ENCODE assay signal across 8 cellular contexts in the genomic region with DNA sequence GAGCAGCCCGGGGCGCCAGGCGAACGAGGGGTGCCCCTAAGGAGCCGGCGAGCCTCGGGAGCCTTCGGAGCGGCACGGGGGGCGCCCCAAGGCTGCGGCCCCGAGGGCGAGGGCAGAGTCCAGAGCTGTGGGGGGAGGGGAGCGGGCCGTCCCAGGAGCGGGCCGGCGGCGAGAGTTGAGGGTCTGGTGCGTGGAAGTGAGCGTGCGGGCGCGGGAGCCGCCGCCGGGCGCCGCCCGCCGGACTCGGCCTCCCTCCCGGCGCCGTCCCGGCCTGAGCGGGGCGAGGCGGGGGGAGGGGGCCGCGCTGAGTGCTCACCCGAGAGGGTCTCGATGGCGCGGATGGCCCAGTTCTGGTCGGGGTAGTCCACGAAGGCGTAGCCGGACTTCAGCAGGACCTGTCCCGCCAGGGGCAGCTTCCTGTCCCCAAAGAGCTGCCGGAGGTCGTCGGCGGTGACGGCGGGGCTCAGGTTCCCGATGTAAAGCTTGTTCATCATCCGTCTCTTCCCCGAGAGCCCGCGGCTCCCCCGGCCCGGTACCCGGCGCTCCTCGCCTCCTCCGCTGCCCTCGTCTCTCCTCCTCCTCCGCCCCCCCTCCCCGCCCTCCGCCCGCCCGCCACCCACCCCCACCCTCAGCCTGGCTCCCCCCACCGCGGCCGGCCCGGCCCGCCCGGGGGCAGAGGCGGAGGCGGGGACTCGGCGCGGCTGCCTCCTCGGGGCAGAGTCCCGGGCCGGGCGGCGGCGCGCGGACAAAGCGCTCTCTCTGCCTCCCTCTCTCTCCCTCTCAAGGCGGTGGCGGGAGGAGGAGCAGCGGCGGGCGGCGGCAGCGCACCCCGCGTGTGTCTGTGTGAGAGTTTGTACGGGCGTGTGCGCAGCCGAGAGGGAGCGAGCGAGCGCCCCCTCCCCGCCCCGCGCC. TPM values are rescaled to one million over a fixed set of nuclear protein-coding genes. Genes with fewer than 3 reads are reported as not detected.
DNase-seq lines count a peak whose midpoint lies in the region; ATAC-seq and TF ChIP-seq lines count a peak whose summit lies in the region.

A gene (minus strand): TSS at position 576 of the 912 bp plus-strand sequence. CDS start 82 bp downstream, at position 494.

- H3K27ac ChIP-seq in MM.1S (ENCODE audit: low read length) (peak within 1 kb of the TSS; percentile 32; the same call in 1 of the 2 replicates), left lung (peak within 1 kb of the TSS; percentile 79 to 90)

- H3K4me3 ChIP-seq in MM.1S (ENCODE audit: low read length) = peak within 1 kb of the TSS; percentile 93
- H3K4me3 ChIP-seq in left lung = peak within 1 kb of the TSS; percentile 71 to 75

- no peaks in the 10 kb centered on the region for H3K9me2 ChIP-seq in MM.1S (replicated peaks; ENCODE audit: insufficient read depth, low read length)

- intact Hi-C loops in left lung (cut with DNase I) = no loop called here

- TF ChIP-seq CTCF in MM.1S (IDR thresholded peaks at IDR 0.05; ENCODE audit: low read length) (no peak), left lung (IDR thresholded peaks at IDR 0.05) (peak in 1 of 2 donors; percentile 18)

- no peaks in the 10 kb centered on the region for H4K20me1 ChIP-seq in MM.1S (ENCODE audit: insufficient read depth, low read length)

- H3K9me3 ChIP-seq in MM.1S (replicated peaks; ENCODE audit: insufficient read depth, low read length) (no peaks in the 10 kb centered on the region), left lung (no peaks in the 10 kb centered on the region)

- peaks cover 40% of the 10 kb centered on the region for H3K79me2 ChIP-seq in MM.1S (ENCODE audit: low read length)

- H3K27me3 ChIP-seq in MM.1S (replicated peaks; ENCODE audit: insufficient read depth, low read length) (no peaks in the 10 kb centered on the region), left lung (peaks cover 0 to 58% of the 10 kb centered on the region in 2 donors)

- H3K4me1 ChIP-seq in MM.1S (ENCODE audit: low read length) = no peaks in the 10 kb centered on the region
- peaks cover 0 to 27% of the 10 kb centered on the region in 2 donors for H3K4me1 ChIP-seq in left lung

- ATAC-seq in GM21576 (IDR thresholded peaks at IDR 0.05; ENCODE audit: unreplicated experiment) (peak; percentile 48), left lung (peak; percentile 81), HG03565 (IDR thresholded peaks at IDR 0.05; ENCODE audit: unreplicated experiment) (no peak)
- peak; percentile 70 to 74 for ATAC-seq in activated CD4-positive, CD25-positive, alpha-beta regulatory T cell treated with anti-CD3 and anti-CD28 coated beads, Interleukin-2, amount 50 U/mL, for 24 hours

- peak within 1 kb of the TSS; percentile 64 for H3K9ac ChIP-seq in MM.1S (ENCODE audit: low read length)

- DNase-seq in DMS 273 treated with DMSO at 0.1 percent for 48 hours (lab: John Stamatoyannopoulos, UW) (peak; percentile 64), MM.1S (peak; percentile 91), dermis blood vessel endothelial cell (peak; percentile 89), left lung (peak; percentile 78 to 92)
- peak; percentile 38 to 39 for DNase-seq in stimulated activated CD4-positive, alpha-beta T cell treated with anti-CD3 and anti-CD28 coated beads, Interleukin-4, amount 100 ng/mL, for 48 hours (ENCODE audit: low read depth in 2 of 2)

- H3K4me2 ChIP-seq in MM.1S (ENCODE audit: low read depth, low read length) = peak within 1 kb of the TSS; percentile 95

- peaks cover 5% of the 10 kb centered on the region; the same call in 1 of the 2 replicates for H3F3A ChIP-seq in MM.1S (ENCODE audit: insufficient read depth, low read length)

- no peaks in the 10 kb centered on the region for H3K36me3 ChIP-seq in MM.1S (replicated peaks; ENCODE audit: insufficient read depth, low read length)
- H3K36me3 ChIP-seq in left lung = no peaks in the 10 kb centered on the region

- peak within 1 kb of the TSS; percentile 93 for H2AFZ ChIP-seq in MM.1S (ENCODE audit: low read length)

RNA-seq across cellular contexts. Expression of the gene that starts here (rescaled TPM):
- total RNA-seq in dermis blood vessel endothelial cell = 30.0 and 61.2 TPM in 2 replicates
- 10 to 100 TPM; 16.8 to 17.6 TPM for total RNA-seq in left lung

Comparison
In these comparisons a context has a peak if more than half of its experiments do, and no peak if none do; other contexts are left out.
1. DNase-seq: peak in every context shown above with its lines; median percentile 91 in MM.1S; 89 in dermis blood vessel endothelial cell; 85 in left lung; 64 in DMS 273 treated with DMSO at 0.1 percent for 48 hours; 38 in stimulated activated CD4-positive, alpha-beta T cell treated with anti-CD3 and anti-CD28 coated beads, Interleukin-4, amount 100 ng/mL, for 48 hours.